20 cellular contexts compared by ENCODE assay signal in genomic region chr3:58425782-58426181, GRCh38. TPM values are rescaled to one million over a fixed set of nuclear protein-coding genes. Genes with fewer than 3 reads are reported as not detected.
DNase-seq lines count a peak whose midpoint lies in the region; ATAC-seq, FAIRE-seq and TF ChIP-seq lines count a peak whose summit lies in the region.
"Had no signal": no experiment of that assay in that cellular context is flagged by ENCODE, and none has a peak within 500 bp of the region (broad histone marks: within the 10 kb centered on the region; RNA-seq: fewer than 3 reads in every experiment).

No MANE protein-coding gene starts in this region.

- no peaks in the 10 kb centered on the region for H3K9me3 Mint-ChIP-seq in activated T-cell treated with anti-CD3 and anti-CD28 coated beads, Interleukin-2, amount 50 U/mL, for 24 hours
- no peaks in the 10 kb centered on the region for H3K9me3 Mint-ChIP-seq in central memory CD8-positive, alpha-beta T cell
- H3K9me3 Mint-ChIP-seq in H9, result no peaks in the 10 kb centered on the region
- H3K9me3 Mint-ChIP-seq: CD14-positive monocyte had no signal

- no peak overlapping the region for H2BK120ac ChIP-seq in H9 (ENCODE audit: low read depth, low read length, poor library complexity, severe bottlenecking)

- H3K9me3 ChIP-seq in neutrophil (no peaks in the 10 kb centered on the region), H9 (ENCODE audit: control insufficient read depth, low read depth, low read length) (no peaks in the 10 kb centered on the region)

- no peak overlapping the region for H3K18ac ChIP-seq in H9 (ENCODE audit: insufficient read length, low read depth, low read length)

- H2BK20ac ChIP-seq in H9 (ENCODE audit: low read depth, low read length, poor library complexity, severe bottlenecking), result no peak overlapping the region

- H3K4me2 ChIP-seq in H9 (ENCODE audit: insufficient read depth, insufficient read length, low read length), result no peak overlapping the region

- no peak overlapping the region for H3K56ac ChIP-seq in H9 (ENCODE audit: insufficient read length, low read depth, low read length)

- no peak for DNase-seq in activated T-cell treated with anti-CD3 and anti-CD28 coated beads, Interleukin-2, amount 50 U/mL, for 24 hours
- DNase-seq in activated T-cell treated with anti-CD3 and anti-CD28 coated beads for 4 hours (no peak), H9 (no peak), RCC 7860 (ENCODE audit: low spot score) (no peak), glomerular visceral epithelial cell (ENCODE audit: extremely low spot score) (no peak)
- no peak for DNase-seq in central memory CD8-positive, alpha-beta T cell (ENCODE audit: low spot score in 2 of 2)
- DNase-seq: COR-L47, HCEC 1CT, NCI-H1436 treated with DMSO at 0.1 percent for 48 hours, NCI-H2081 treated with DMSO at 0.1 percent for 48 hours, NCI-H510A treated with DMSO at 0.1 percent for 48 hours, NCI-H82, Right ventricle myocardium superior had no signal

- H3K27me3 ChIP-seq in neutrophil (no peaks in the 10 kb centered on the region), H9 (ENCODE audit: insufficient read depth, low read length) (no peaks in the 10 kb centered on the region)

- no peak overlapping the region for H2BK12ac ChIP-seq in H9 (ENCODE audit: insufficient read length, low read depth, low read length)

- H3K27ac Mint-ChIP-seq in activated T-cell treated with anti-CD3 and anti-CD28 coated beads, Interleukin-2, amount 50 U/mL, for 24 hours, result peak overlapping the region; percentile 63
- peak overlapping the region; percentile 25 for H3K27ac Mint-ChIP-seq in central memory CD8-positive, alpha-beta T cell (ENCODE audit: low read depth)
- no peak overlapping the region; a peak in 1 of 7 replicates for H3K27ac Mint-ChIP-seq in H9

- H4K5ac ChIP-seq in H9 (ENCODE audit: insufficient read length, low read depth, low read length), result no peak overlapping the region

- H3K4ac ChIP-seq in H9 (ENCODE audit: low read depth, low read length), result no peak overlapping the region

- no peaks in the 10 kb centered on the region for H3K79me1 ChIP-seq in H9 (ENCODE audit: insufficient read depth, low read depth, low read length, poor library complexity, severe bottlenecking)

- no peaks in the 10 kb centered on the region for H3K79me2 ChIP-seq in H9 (ENCODE audit: insufficient read depth, low read length)

- FAIRE-seq in G401.6 (lab: Jason Lieb, UNC) (peak; percentile 13), RCC 7860 (lab: Jason Lieb, UNC) (no peak)
- FAIRE-seq: GM12892, HTR-8/SVneo had no signal

- H3K27me3 Mint-ChIP-seq in activated T-cell treated with anti-CD3 and anti-CD28 coated beads, Interleukin-2, amount 50 U/mL, for 24 hours, result no peaks in the 10 kb centered on the region
- no peaks in the 10 kb centered on the region for H3K27me3 Mint-ChIP-seq in central memory CD8-positive, alpha-beta T cell
- no peaks in the 10 kb centered on the region for H3K27me3 Mint-ChIP-seq in H9 (ENCODE audit: low read depth)

- H3K4me1 ChIP-seq in neutrophil (ENCODE audit: control insufficient read depth in 1 of 2, insufficient read depth in 1 of 2, low read depth in 1 of 2, low read length in 1 of 2) (no peaks in the 10 kb centered on the region), H9 (ENCODE audit: insufficient read depth, low read length) (no peaks in the 10 kb centered on the region)

- ATAC-seq in central memory CD8-positive, alpha-beta T cell (replicated peaks; ENCODE audit: extremely low read depth, poor library complexity, severe bottlenecking), result no peak
- ATAC-seq: Panc1 had no signal

- H2AFZ ChIP-seq in H9 (ENCODE audit: low read length), result no peak overlapping the region

- H3K14ac ChIP-seq in H9 (ENCODE audit: insufficient read depth, low read length), result no peak overlapping the region

- no peak overlapping the region for H3K23ac ChIP-seq in H9 (ENCODE audit: insufficient read length, low read depth, low read length)

- H2BK15ac ChIP-seq in H9 (ENCODE audit: low read depth, low read length), result no peak overlapping the region

- H3K4me1 Mint-ChIP-seq in activated T-cell treated with anti-CD3 and anti-CD28 coated beads, Interleukin-2, amount 50 U/mL, for 24 hours (ENCODE audit: low read depth), result peaks cover 4% of the 10 kb centered on the region
- no peaks in the 10 kb centered on the region for H3K4me1 Mint-ChIP-seq in central memory CD8-positive, alpha-beta T cell
- H3K4me1 Mint-ChIP-seq in H9, result no peaks in the 10 kb centered on the region
- H3K4me1 Mint-ChIP-seq: CD14-positive monocyte had no signal

- no peak overlapping the region for H4K8ac ChIP-seq in H9 (replicated peaks; ENCODE audit: insufficient read length, low read depth, low read length)

- H3K4me3 Mint-ChIP-seq in activated T-cell treated with anti-CD3 and anti-CD28 coated beads, Interleukin-2, amount 50 U/mL, for 24 hours, result no peak overlapping the region
- H3K4me3 Mint-ChIP-seq in central memory CD8-positive, alpha-beta T cell, result no peak overlapping the region
- no peak overlapping the region for H3K4me3 Mint-ChIP-seq in H9
- H3K4me3 Mint-ChIP-seq: CD14-positive monocyte had no signal

- H4K91ac ChIP-seq in H9 (ENCODE audit: insufficient read length, low read depth, low read length), result no peak overlapping the region

- H3K36me3 Mint-ChIP-seq in activated T-cell treated with anti-CD3 and anti-CD28 coated beads, Interleukin-2, amount 50 U/mL, for 24 hours (ENCODE audit: low read depth), result peaks cover 89% of the 10 kb centered on the region
- peaks cover 50% of the 10 kb centered on the region for H3K36me3 Mint-ChIP-seq in central memory CD8-positive, alpha-beta T cell (ENCODE audit: insufficient read depth)
- peaks cover 41 to 69% (median 53%) of the 10 kb centered on the region in 3 experiments; a peak in 6 of 7 replicates for H3K36me3 Mint-ChIP-seq in H9 (ENCODE audit: insufficient read depth in 1 of 3, low read depth in 3 of 3)

- H2BK5ac ChIP-seq in H9 (ENCODE audit: insufficient read length, low read length), result no peak overlapping the region

- H3K27ac ChIP-seq in neutrophil (peak overlapping the region; percentile 30), H9 (ENCODE audit: insufficient read length, low read depth, low read length) (no peak overlapping the region)
- H3K27ac ChIP-seq: HL-60 had no signal

- H3K36me3 ChIP-seq in neutrophil, result peaks cover 100% of the 10 kb centered on the region

- no peaks in the 10 kb centered on the region for H3K23me2 ChIP-seq in H9 (ENCODE audit: insufficient read length, low read depth, low read length, poor library complexity, severe bottlenecking)

- TF ChIP-seq CTCF in neutrophil (IDR thresholded peaks at IDR 0.05), result no peak
- no peak for TF ChIP-seq CTCF in H9 (conservative IDR thresholded peaks at IDR 0.05)

- H3T11ph ChIP-seq in H9 (ENCODE audit: low read length), result no peak overlapping the region

- no CpG with 5 or more reads among the region's 2 CpGs for WGBS in H9 (ENCODE audit: extremely low coverage, insufficient read length, low lambda C conversion rate)

- H4K20me1 ChIP-seq in H9 (ENCODE audit: control insufficient read depth, insufficient read depth, insufficient read length), result peaks cover 3% of the 10 kb centered on the region

- H3K4me3 ChIP-seq in neutrophil (ENCODE audit: low read depth in 1 of 2, low read length in 1 of 2), result no peak overlapping the region

- no peak overlapping the region for H2AK5ac ChIP-seq in H9 (ENCODE audit: insufficient read length, low read length)

- H3K9ac ChIP-seq in H9 (ENCODE audit: extremely low read depth, insufficient read length, low read length), result no peak overlapping the region

RNA-seq across cellular contexts. Expression of gene PDHB, which starts 7.8 kb away (rescaled TPM):
- 131 and 132 TPM in 2 replicates for total RNA-seq in H9 (2021)

Comparison
In these comparisons a context has a peak if more than half of its experiments do, and no peak if none do; other contexts are left out.
1. H3K27ac Mint-ChIP-seq: peak in activated T-cell treated with anti-CD3 and anti-CD28 coated beads, Interleukin-2, amount 50 U/mL, for 24 hours (single experiment) and central memory CD8-positive, alpha-beta T cell (single experiment); none in H9 (0 of 3).